ENCODE assay signal across 1 cellular context in genomic region chr1:202805886-202806511, GRCh38.
TF ChIP-seq lines count a peak whose summit lies in the region.

No MANE protein-coding gene starts in this region.

TF ChIP-seq in K562, 482 proteins besides CTCF, POLR2A, EP300 and RAD21 (continued from another document and continues in another):
- TF ChIP-seq TFE3 (CRISPR knock-in tag; IDR thresholded peaks at IDR 0.05) (no peak; the same call in 1 of the 2 replicates), ETS1 (conservative IDR thresholded peaks at IDR 0.05; ENCODE audit: control insufficient read depth, low read depth, low read length) (no peak), CEBPB (tag; IDR thresholded peaks at IDR 0.05) (peak; percentile 53), DNMT1 (IDR thresholded peaks at IDR 0.05) (no peak), WHSC1 (IDR thresholded peaks at IDR 0.05; ENCODE audit: low read length) (no peak), ATF1 (CRISPR knock-in tag; IDR thresholded peaks at IDR 0.05) (no peak), ATF1 (tag; IDR thresholded peaks at IDR 0.05) (peak; percentile 48), ESRRB (CRISPR knock-in tag; IDR thresholded peaks at IDR 0.05; ENCODE audit: borderline replicate concordance) (no peak), ARID2 (IDR thresholded peaks at IDR 0.05) (no peak), POLR2B (IDR thresholded peaks at IDR 0.05; ENCODE audit: low read depth, partially characterized antibody) (no peak), ZNF436 (CRISPR knock-in tag; IDR thresholded peaks at IDR 0.05) (no peak), SPI1 (IDR thresholded peaks at IDR 0.05; ENCODE audit: borderline replicate concordance, low read depth, low read length) (no peak), ARID4B (CRISPR knock-in tag; IDR thresholded peaks at IDR 0.05) (no peak; the same call in 1 of the 2 replicates), HDAC8 (tag; IDR thresholded peaks at IDR 0.05) (peak; percentile 92), XRCC3 (IDR thresholded peaks at IDR 0.05) (no peak), RBM25 (IDR thresholded peaks at IDR 0.05; ENCODE audit: low read depth, low read length, severe bottlenecking) (no peak), PBX2 (CRISPR knock-in tag; IDR thresholded peaks at IDR 0.05; ENCODE audit: low read depth) (no peak), PBX2 (tag; conservative IDR thresholded peaks at IDR 0.05; ENCODE audit: low read depth) (peak; percentile 59), PTTG1 (tag; IDR thresholded peaks at IDR 0.05; ENCODE audit: low read depth) (peak; percentile 79), NFYB (IDR thresholded peaks at IDR 0.05; ENCODE audit: extremely low read depth, insufficient read length) (no peak), NCOR1 (IDR thresholded peaks at IDR 0.05) (0 out of 2 replicates have a peak, but pooled peaks have one; percentile 2), KDM4B (IDR thresholded peaks at IDR 0.05; ENCODE audit: borderline replicate concordance in 2 of 2, low read depth in 1 of 2) (no peak), TCF3 (CRISPR knock-in tag; IDR thresholded peaks at IDR 0.05) (no peak), LCOR (CRISPR knock-in tag; IDR thresholded peaks at IDR 0.05) (no peak), NR2C2 (CRISPR knock-in tag; IDR thresholded peaks at IDR 0.05) (no peak), NR2C2 (tag; IDR thresholded peaks at IDR 0.05) (peak; percentile 75; the same call in 1 of the 2 replicates), ZNF277 (CRISPR knock-in tag; IDR thresholded peaks at IDR 0.05; ENCODE audit: borderline replicate concordance) (no peak), SP1 (CRISPR knock-in tag; IDR thresholded peaks at IDR 0.05) (no peak), RNF2 (IDR thresholded peaks at IDR 0.05) (0 out of 2 replicates have a peak, but pooled peaks have one; percentile 21), ETV1 (tag; conservative IDR thresholded peaks at IDR 0.05; ENCODE audit: low read depth) (peak; percentile 69), NFXL1 (CRISPR knock-in tag; IDR thresholded peaks at IDR 0.05) (peak; percentile 86), SLC30A9 (CRISPR knock-in tag; IDR thresholded peaks at IDR 0.05) (no peak), IFI16 (CRISPR knock-in tag; IDR thresholded peaks at IDR 0.05) (peak; percentile 75), SMARCC2 (IDR thresholded peaks at IDR 0.05; ENCODE audit: low read depth) (no peak), MCM7 (IDR thresholded peaks at IDR 0.05) (no peak), ZBTB9 (CRISPR knock-in tag; IDR thresholded peaks at IDR 0.05) (peak; percentile 94), ZNF165 (CRISPR knock-in tag; IDR thresholded peaks at IDR 0.05; ENCODE audit: borderline replicate concordance) (peak; percentile 86; the same call in 1 of the 2 replicates), KLF16 (IDR thresholded peaks at IDR 0.05) (no peak), PHF21A (IDR thresholded peaks at IDR 0.05; ENCODE audit: borderline replicate concordance, low read depth) (no peak), PHF8 (IDR thresholded peaks at IDR 0.05; ENCODE audit: borderline replicate concordance, low read length) (no peak), NFE2 (IDR thresholded peaks at IDR 0.05; ENCODE audit: low read depth) (no peak), GTF2E2 (tag; IDR thresholded peaks at IDR 0.05) (peak; percentile 89; the same call in 1 of the 2 replicates), MCM3 (IDR thresholded peaks at IDR 0.05) (no peak), SMAD2 (IDR thresholded peaks at IDR 0.05; ENCODE audit: low read depth, low read length) (no peak), CREB3 (tag; conservative IDR thresholded peaks at IDR 0.05; ENCODE audit: low read depth) (peak; percentile 98), GTF2A2 (tag; IDR thresholded peaks at IDR 0.05) (peak; percentile 85; the same call in 1 of the 2 replicates), MEIS2 (IDR thresholded peaks at IDR 0.05; ENCODE audit: partially characterized antibody) (no peak), ELF4 (CRISPR knock-in tag; IDR thresholded peaks at IDR 0.05) (peak; percentile 90; the same call in 1 of the 2 replicates), ZNF76 (CRISPR knock-in tag; IDR thresholded peaks at IDR 0.05; ENCODE audit: borderline replicate concordance) (peak; percentile 92), MAZ (CRISPR knock-in tag; conservative IDR thresholded peaks at IDR 0.05 in 1 of 2, IDR thresholded peaks at IDR 0.05 in 1 of 2) (peak in 1 of 2 experiments; percentile 73; a peak in 2 of 4 replicates), CHCHD3 (CRISPR knock-in tag; IDR thresholded peaks at IDR 0.05) (no peak), ETS2 (tag; IDR thresholded peaks at IDR 0.05; ENCODE audit: borderline replicate concordance, poor library complexity, severe bottlenecking) (no peak), DMBX1 (CRISPR knock-in tag; IDR thresholded peaks at IDR 0.05; ENCODE audit: borderline replicate concordance) (peak; percentile 95), ETV6 (IDR thresholded peaks at IDR 0.05; ENCODE audit: borderline replicate concordance in 1 of 2, low read depth in 2 of 2, low read length in 1 of 2) (no peak), ETV6 (CRISPR knock-in tag; IDR thresholded peaks at IDR 0.05; ENCODE audit: borderline replicate concordance) (no peak)
- TF ChIP-seq, protein P1, sequence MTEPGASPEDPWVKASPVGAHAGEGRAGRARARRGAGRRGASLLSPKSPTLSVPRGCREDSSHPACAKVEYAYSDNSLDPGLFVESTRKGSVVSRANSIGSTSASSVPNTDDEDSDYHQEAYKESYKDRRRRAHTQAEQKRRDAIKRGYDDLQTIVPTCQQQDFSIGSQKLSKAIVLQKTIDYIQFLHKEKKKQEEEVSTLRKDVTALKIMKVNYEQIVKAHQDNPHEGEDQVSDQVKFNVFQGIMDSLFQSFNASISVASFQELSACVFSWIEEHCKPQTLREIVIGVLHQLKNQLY (CRISPR knock-in tag; conservative IDR thresholded peaks at IDR 0.05) = no peak
- TF ChIP-seq, protein P2, sequence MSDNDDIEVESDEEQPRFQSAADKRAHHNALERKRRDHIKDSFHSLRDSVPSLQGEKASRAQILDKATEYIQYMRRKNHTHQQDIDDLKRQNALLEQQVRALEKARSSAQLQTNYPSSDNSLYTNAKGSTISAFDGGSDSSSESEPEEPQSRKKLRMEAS (CRISPR knock-in tag; IDR thresholded peaks at IDR 0.05) = no peak
- TF ChIP-seq, protein P3, sequence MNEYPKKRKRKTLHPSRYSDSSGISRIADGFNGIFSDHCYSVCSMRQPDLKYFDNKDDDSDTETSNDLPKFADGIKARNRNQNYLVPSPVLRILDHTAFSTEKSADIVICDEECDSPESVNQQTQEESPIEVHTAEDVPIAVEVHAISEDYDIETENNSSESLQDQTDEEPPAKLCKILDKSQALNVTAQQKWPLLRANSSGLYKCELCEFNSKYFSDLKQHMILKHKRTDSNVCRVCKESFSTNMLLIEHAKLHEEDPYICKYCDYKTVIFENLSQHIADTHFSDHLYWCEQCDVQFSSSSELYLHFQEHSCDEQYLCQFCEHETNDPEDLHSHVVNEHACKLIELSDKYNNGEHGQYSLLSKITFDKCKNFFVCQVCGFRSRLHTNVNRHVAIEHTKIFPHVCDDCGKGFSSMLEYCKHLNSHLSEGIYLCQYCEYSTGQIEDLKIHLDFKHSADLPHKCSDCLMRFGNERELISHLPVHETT (CRISPR knock-in tag; conservative IDR thresholded peaks at IDR 0.05 in 1 of 2, IDR thresholded peaks at IDR 0.05 in 1 of 2) = peak in 1 of 2 experiments; percentile 92; a peak in 2 of 4 replicates
